In the genomic region with DNA sequence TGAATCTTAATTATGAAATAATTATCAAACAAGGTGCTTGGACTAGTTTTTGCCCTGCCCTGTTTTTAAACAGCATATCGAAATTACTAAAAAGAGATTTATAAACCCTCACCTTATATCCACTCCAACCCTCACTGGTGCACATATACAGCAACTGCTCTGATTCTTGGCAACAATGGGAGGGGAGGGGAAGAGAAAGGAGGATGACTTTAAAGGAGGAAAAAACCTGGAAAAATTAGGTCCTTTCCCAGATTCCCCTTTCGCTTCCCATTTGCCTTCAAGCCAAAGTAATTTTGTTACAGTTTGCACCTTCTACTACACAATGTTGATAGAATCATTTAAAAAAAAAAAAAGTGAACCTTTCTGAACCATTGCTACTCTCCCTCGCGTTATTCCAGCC, we compare ENCODE assay signal across 22 cellular contexts. TPM values are rescaled to one million over a fixed set of nuclear protein-coding genes. Genes with fewer than 3 reads are reported as not detected.
DNase-seq lines count a peak whose midpoint lies in the region; FAIRE-seq and TF ChIP-seq lines count a peak whose summit lies in the region.
"Had no signal": no experiment of that assay in that cellular context is flagged by ENCODE, and none has a peak within 500 bp of the region (broad histone marks: within the 10 kb centered on the region; RNA-seq: fewer than 3 reads in every experiment).

No MANE protein-coding gene starts in this region.

- H3K27ac Mint-ChIP-seq in mesothelial cell of epicardium: peak overlapping the region; percentile 94
- H3K27ac Mint-ChIP-seq: activated CD4-positive, alpha-beta T cell treated with anti-CD3 and anti-CD28 coated beads for 36 hours had no signal

- no peaks in the 10 kb centered on the region for H3K9me3 ChIP-seq in HUES64 (ENCODE audit: insufficient read depth, low read depth, low read length)
- H3K9me3 ChIP-seq in colonic mucosa: no peaks in the 10 kb centered on the region
- H3K9me3 ChIP-seq: heart left ventricle, psoas muscle had no signal

- DNase-seq in colonic mucosa: no peak
- DNase-seq in mesothelial cell of epicardium (ENCODE audit: low spot score in 2 of 2, unreplicated experiment in 2 of 2): no peak
- DNase-seq in skeletal muscle cell (ENCODE audit: low read depth): no peak
- DNase-seq in GM12892 (ENCODE audit: insufficient read length): no peak
- no peak for DNase-seq in GF-D8 (lab: John Stamatoyannopoulos, UW)
- DNase-seq in NCI-H446 (lab: John Stamatoyannopoulos, UW): no peak
- DNase-seq: activated CD4-positive, alpha-beta T cell treated with anti-CD3 and anti-CD28 coated beads for 36 hours; activated gamma-delta T cell treated with Interleukin-2 at 50 U/mL for 16 hours; AML-193; amygdala; naive thymus-derived CD8-positive, alpha-beta T cell; NCI-H1092; NCI-H510A; psoas muscle had no signal

- H3K9me3 Mint-ChIP-seq in mesothelial cell of epicardium: no peaks in the 10 kb centered on the region

- H3K4me3 ChIP-seq in HUES64 (ENCODE audit: low read length) (peak overlapping the region; percentile 67), colonic mucosa (no peak overlapping the region), skeletal muscle cell (ENCODE audit: low read depth, low read length) (peak overlapping the region; percentile 53)
- H3K4me3 ChIP-seq: lung, psoas muscle, suprapubic skin had no signal

- peaks cover 78% of the 10 kb centered on the region for H3K27me3 Mint-ChIP-seq in mesothelial cell of epicardium (ENCODE audit: low read depth)
- H3K27me3 Mint-ChIP-seq: activated CD4-positive, alpha-beta T cell treated with anti-CD3 and anti-CD28 coated beads for 36 hours; naive thymus-derived CD8-positive, alpha-beta T cell had no signal

- H3K27ac ChIP-seq in HUES64 (ENCODE audit: low read depth, low read length) (no peak overlapping the region), colonic mucosa (peak overlapping the region; percentile 17)
- H3K27ac ChIP-seq: KMS-11, psoas muscle, suprapubic skin had no signal

- H3K36me3 Mint-ChIP-seq in mesothelial cell of epicardium: peaks cover 2% of the 10 kb centered on the region

- peak overlapping the region; percentile 86 for H3K4me3 Mint-ChIP-seq in mesothelial cell of epicardium
- H3K4me3 Mint-ChIP-seq: activated CD4-positive, alpha-beta T cell treated with anti-CD3 and anti-CD28 coated beads for 36 hours; naive thymus-derived CD8-positive, alpha-beta T cell had no signal

- no peaks in the 10 kb centered on the region for H3K36me3 ChIP-seq in HUES64 (ENCODE audit: insufficient read depth, low read length)
- H3K36me3 ChIP-seq in colonic mucosa: no peaks in the 10 kb centered on the region

- no peak for TF ChIP-seq POLR2A in GM12892 (IDR thresholded peaks at IDR 0.05; ENCODE audit: low read depth, low read length)

- TF ChIP-seq CTCF in colonic mucosa (IDR thresholded peaks at IDR 0.05) (no peak), mesothelial cell of epicardium (IDR thresholded peaks at IDR 0.05; ENCODE audit: unreplicated experiment) (no peak)

- peaks cover 47% of the 10 kb centered on the region for H3K4me1 Mint-ChIP-seq in mesothelial cell of epicardium
- H3K4me1 Mint-ChIP-seq: activated CD4-positive, alpha-beta T cell treated with anti-CD3 and anti-CD28 coated beads for 36 hours had no signal

- intact Hi-C loops in colonic mucosa (cut with DNase I): no loop called here

- H3K27me3 ChIP-seq in HUES64 (ENCODE audit: insufficient read depth, low read length) (peaks cover 84% of the 10 kb centered on the region), colonic mucosa (no peaks in the 10 kb centered on the region)
- H3K27me3 ChIP-seq: suprapubic skin had no signal

- peaks cover 39% of the 10 kb centered on the region for H3K4me1 ChIP-seq in HUES64 (ENCODE audit: insufficient read depth, low read length)
- H3K4me1 ChIP-seq in colonic mucosa: no peaks in the 10 kb centered on the region
- H3K4me1 ChIP-seq: psoas muscle, suprapubic skin had no signal

- no peak overlapping the region for H3K9ac ChIP-seq in HUES64 (ENCODE audit: low read depth, low read length)
- no peak overlapping the region for H3K9ac ChIP-seq in colonic mucosa (ENCODE audit: low read depth in 2 of 2, low read length in 2 of 2)
- H3K9ac ChIP-seq: KMS-11 had no signal

- no peak for FAIRE-seq in GM12892 (lab: Jason Lieb, UNC)
- FAIRE-seq: endometrium, islet of Langerhans had no signal

- whole genome bisulfite sequencing in HUES64: 75% methylated on average over 1 of the region's 4 CpGs

RNA-seq across cellular contexts. Expression of gene MAB21L2, which starts 0.7 kb away (rescaled TPM):
- 0.80 TPM for polyA plus RNA-seq in HUES64 (2013, experiment 1 of 2)
- 1.7 TPM for polyA plus RNA-seq in HUES64 (2013, experiment 2 of 2)
- 10 to 100 TPM in 1 of 2 donors, 1 to 10 TPM in 1; 2.0 to 27.5 TPM for total RNA-seq in colonic mucosa
- 14.2 to 16.0 TPM (median 14.4 TPM) in 3 replicates for total RNA-seq in mesothelial cell of epicardium
- 0.45 TPM for polyA plus RNA-seq in GM12892 (2012; ENCODE audit: missing spikeins)
- total RNA-seq: activated CD4-positive, alpha-beta T cell treated with anti-CD3 and anti-CD28 coated beads for 36 hours; naive thymus-derived CD8-positive, alpha-beta T cell; psoas muscle; RPMI7951; suprapubic skin had no signal
